Comparison of ENCODE assay signal across 33 cellular contexts in the genomic region with DNA sequence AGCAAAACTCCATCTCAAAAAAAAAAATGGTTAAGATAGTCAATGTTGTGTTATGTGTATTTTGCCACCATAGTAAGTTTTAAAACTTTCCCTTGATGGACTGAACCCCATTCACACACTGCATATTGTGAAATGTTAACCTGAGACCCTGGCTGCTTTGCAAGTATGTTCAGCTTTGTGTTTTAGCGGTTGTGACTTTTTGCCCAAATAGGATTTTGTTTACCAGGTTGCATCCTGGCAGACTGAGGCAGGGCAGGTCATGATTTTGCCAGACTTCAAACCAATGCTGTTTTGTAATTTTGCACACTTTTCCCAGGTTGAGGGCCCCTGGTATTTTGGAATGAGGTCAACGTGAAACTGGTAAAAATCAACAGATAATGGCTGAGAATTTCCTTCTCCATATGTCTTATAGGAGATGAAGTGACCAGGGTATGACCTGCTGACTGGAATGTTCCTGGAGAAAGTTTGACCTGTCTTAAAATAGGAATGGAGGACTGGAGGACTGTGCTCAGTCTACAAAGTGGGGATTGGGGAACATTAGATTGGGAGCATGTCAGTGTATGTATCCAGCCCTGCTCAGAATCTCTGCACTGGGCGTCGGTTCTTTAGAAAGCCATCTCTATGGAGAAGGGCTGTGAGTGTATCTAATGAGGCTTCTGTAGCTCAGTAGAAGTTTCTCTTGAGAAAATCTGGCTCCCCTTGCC.
"Had no signal": no experiment of that assay in that cellular context is flagged by ENCODE, and none has a peak within 500 bp of the region (broad histone marks: within the 10 kb centered on the region; RNA-seq: fewer than 3 reads in every experiment).

No MANE protein-coding gene starts in this region.

- H3K9me3 ChIP-seq: ascending aorta had no signal

- H3K36me3 ChIP-seq: ascending aorta, cardiac muscle cell, WERI-Rb-1 had no signal

- H3K27ac ChIP-seq: ascending aorta, cardiac muscle cell, WERI-Rb-1 had no signal

- H3K4me3 ChIP-seq: ascending aorta, cardiac muscle cell had no signal

- DNase-seq: activated CD4-positive, alpha-beta memory T cell treated with anti-CD3 and anti-CD28 coated beads, Interleukin-2, amount 10 ng/mL, durations not matched to agents 7 days and 5 days; activated CD4-positive, alpha-beta T cell treated with anti-CD3 and anti-CD28 coated beads for 1 hour; activated CD4-positive, alpha-beta T cell treated with anti-CD3 and anti-CD28 coated beads for 36 hours; activated CD4-positive, alpha-beta T cell treated with anti-CD3 and anti-CD28 coated beads for 48 hours; activated CD4-positive, alpha-beta T cell treated with anti-CD3 and anti-CD28 coated beads, Interleukin-2, amount 10 ng/mL, durations not matched to agents 7 days and 5 days; activated CD4-positive, alpha-beta T cell treated with anti-CD3 and anti-CD28 coated beads, Interleukin-2, amount 50 U/mL, for 48 hours; activated CD4-positive, CD25-positive, alpha-beta regulatory T cell; activated CD8-positive, alpha-beta memory T cell treated with anti-CD3 and anti-CD28 coated beads, Interleukin-2, amount 50 U/mL, for 4 hours; activated effector memory CD4-positive, alpha-beta T cell treated with anti-CD3 and anti-CD28 coated beads, Interleukin-2, amount 50 U/mL, for 16 hours; activated gamma-delta T cell treated with Interleukin-2 at 50 U/mL for 16 hours; activated naive CD4-positive, alpha-beta T cell; activated naive CD4-positive, alpha-beta T cell treated with anti-CD3 and anti-CD28 coated beads, Interleukin-2, amount 10 ng/mL, durations not matched to agents 7 days and 5 days; activated naive CD8-positive, alpha-beta T cell treated with anti-CD3 and anti-CD28 coated beads, Interleukin-2, amount 10 ng/mL, durations not matched to agents 7 days and 5 days; activated naive CD8-positive, alpha-beta T cell treated with anti-CD3 and anti-CD28 coated beads, Interleukin-2, amount 50 U/mL, for 24 hours; activated T-cell treated with anti-CD3 and anti-CD28 coated beads for 4 hours; activated T-cell treated with anti-CD3 and anti-CD28 coated beads, Interleukin-2, amount 50 U/mL, for 1 hour; activated T-cell treated with anti-CD3 and anti-CD28 coated beads, Interleukin-2, amount 50 U/mL, for 4 hours; activated T-cell treated with anti-CD3 and anti-CD28 coated beads, Interleukin-2, amount 50 U/mL, for 72 hours; amygdala; anterior cingulate cortex; caudate nucleus; cerebellar nuclear complex; T-helper 1 cell; T-helper 2 cell; T-helper 9 cell; WERI-Rb-1 had no signal

- H3K4me1 ChIP-seq: ascending aorta had no signal

- H3K27me3 ChIP-seq: ascending aorta, cardiac muscle cell had no signal

- FAIRE-seq: bronchial epithelial cell, TTC549 had no signal

- ATAC-seq: activated CD4-positive, alpha-beta T cell treated with anti-CD3 and anti-CD28 coated beads for 36 hours; activated CD4-positive, CD25-positive, alpha-beta regulatory T cell treated with anti-CD3 and anti-CD28 coated beads, Interleukin-2, amount 50 U/mL, for 24 hours; activated naive CD8-positive, alpha-beta T cell treated with anti-CD3 and anti-CD28 coated beads, Interleukin-2, amount 50 U/mL, for 24 hours; activated T-cell treated with anti-CD3 and anti-CD28 coated beads, Interleukin-2, amount 50 U/mL, for 4 hours; activated T-cell treated with anti-CD3 and anti-CD28 coated beads, Interleukin-2, amount 50 U/mL, for 72 hours; activated T-helper 17 cell treated with anti-CD3 and anti-CD28 coated beads, Interleukin-2, amount 50 U/mL, for 72 hours; WTC11 had no signal
